ENCODE assay signal across 19 cellular contexts in genomic region chr1:196774603-196775002, GRCh38. TPM values are rescaled to one million over a fixed set of nuclear protein-coding genes. Genes with fewer than 3 reads are reported as not detected.
A peak's percentile ranks its signal among the peaks of the same experiment; 100 is the strongest.
DNase-seq lines count a peak whose midpoint lies in the region; ATAC-seq and TF ChIP-seq lines count a peak whose summit lies in the region.
"Had no signal": no experiment of that assay in that cellular context is flagged by ENCODE, and none has a peak within 500 bp of the region (broad histone marks: within the 10 kb centered on the region; RNA-seq: fewer than 3 reads in every experiment).

TSS of gene CFHR3 (plus strand) at chr1:196774840. CDS start at chr1:196774887, 47 bp downstream.

- H3K27me3 ChIP-seq in right lobe of liver, result no peaks in the 10 kb centered on the region
- H3K27me3 ChIP-seq in dorsolateral prefrontal cortex, result no peaks in the 10 kb centered on the region
- H3K27me3 ChIP-seq: heart left ventricle had no signal

- no peak for TF ChIP-seq POLR2A in right lobe of liver (IDR thresholded peaks at IDR 0.05)

- intact Hi-C loops in right lobe of liver (cut with DNase I) (no loop called here), Right ventricle myocardium inferior (cut with DNase I) (no loop called here), dorsolateral prefrontal cortex (cut with DNase I) (no loop called here)

- H3K4me1 ChIP-seq in right lobe of liver, result peaks cover 0 to 27% (median 3%) of the 10 kb centered on the region in 4 donors
- H3K4me1 ChIP-seq: heart left ventricle had no signal

- no peak for DNase-seq in right lobe of liver
- DNase-seq in inferior parietal cortex (ENCODE audit: extremely low spot score), result no peak
- no peak for DNase-seq in Right ventricle myocardium inferior (ENCODE audit: missing footprints)
- no peak for DNase-seq in NCI-H345 (lab: John Stamatoyannopoulos, UW)
- no peak for DNase-seq in dorsolateral prefrontal cortex
- DNase-seq: activated naive CD8-positive, alpha-beta T cell treated with anti-CD3 and anti-CD28 coated beads, Interleukin-2, amount 10 ng/mL, durations not matched to agents 7 days and 5 days; activated T-cell treated with anti-CD3 and anti-CD28 coated beads, Interleukin-2, amount 50 U/mL, for 1 hour; effector CD4-positive, alpha-beta T cell; heart left ventricle; NCI-H187 treated with DMSO at 0.1 percent for 48 hours; NCI-H524 treated with DMSO at 0.1 percent for 48 hours; PC-3 had no signal

- no peaks in the 10 kb centered on the region for H3K36me3 ChIP-seq in right lobe of liver
- H3K36me3 ChIP-seq: heart left ventricle had no signal

- no peaks in the 10 kb centered on the region for H3K9me3 ChIP-seq in right lobe of liver
- H3K9me3 ChIP-seq: heart left ventricle had no signal

- TF ChIP-seq CTCF in right lobe of liver (IDR thresholded peaks at IDR 0.05) (no peak), dorsolateral prefrontal cortex (IDR thresholded peaks at IDR 0.05 in 54 of 56, conservative IDR thresholded peaks at IDR 0.05 in 2 of 56; ENCODE audit: low read depth in 1 of 56, partially characterized antibody in 56 of 56) (no peak)

- peak within 1 kb of the TSS; percentile 51 to 87 (median 84) for H3K27ac ChIP-seq in right lobe of liver
- no peak within 1 kb of the TSS for H3K27ac ChIP-seq in dorsolateral prefrontal cortex
- H3K27ac ChIP-seq: heart left ventricle had no signal

- H3K4me3 ChIP-seq in right lobe of liver (peak within 1 kb of the TSS; percentile 16 to 50 (median 47)), dorsolateral prefrontal cortex (no peak within 1 kb of the TSS)
- H3K4me3 ChIP-seq: heart left ventricle had no signal

- ATAC-seq in GM19043 (IDR thresholded peaks at IDR 0.05; ENCODE audit: low read depth, unreplicated experiment), result peak; percentile 62
- ATAC-seq in GM21737 (IDR thresholded peaks at IDR 0.05; ENCODE audit: unreplicated experiment), result peak; percentile 78
- ATAC-seq in HG03159 (IDR thresholded peaks at IDR 0.05; ENCODE audit: unreplicated experiment), result peak; percentile 98
- ATAC-seq in right lobe of liver, result peak; percentile 65 to 77 (median 74)
- no peak for ATAC-seq in Right ventricle myocardium inferior
- ATAC-seq: heart left ventricle, PC-3, sciatic nerve had no signal

RNA-seq across cellular contexts. Expression of gene CFHR3, which starts in this region (rescaled TPM):
- total RNA-seq in right lobe of liver (100 to 1,000 TPM; 105 to 479 (median 372) TPM), Right ventricle myocardium inferior (not detected), dorsolateral prefrontal cortex (under 1 TPM in 5 of 120 experiments, not detected in 115; 0.25 to 0.49 (median 0.48) TPM)
- total RNA-seq: activated naive CD8-positive, alpha-beta T cell treated with anti-CD3 and anti-CD28 coated beads, Interleukin-2, amount 10 ng/mL, durations not matched to agents 7 days and 5 days; B cell; M059J; PC-3; temporal lobe had no signal

Comparison
In these comparisons a context has a peak if more than half of its experiments do, and no peak if none do; other contexts are left out.
1. RNA of gene CFHR3 (total RNA-seq): 105 to 479 TPM in right lobe of liver; not detected in Right ventricle myocardium inferior (single experiment) and 0.25 to 0.49 TPM in dorsolateral prefrontal cortex; every median in the first group is over 10 times any median in the second.
2. H3K27ac ChIP-seq: peak in right lobe of liver (3 of 3); none in dorsolateral prefrontal cortex (0 of 59).
3. H3K4me3 ChIP-seq: peak in right lobe of liver (3 of 3); none in dorsolateral prefrontal cortex (0 of 59).